ENCODE assay signal across 1 cellular context in the genomic region with DNA sequence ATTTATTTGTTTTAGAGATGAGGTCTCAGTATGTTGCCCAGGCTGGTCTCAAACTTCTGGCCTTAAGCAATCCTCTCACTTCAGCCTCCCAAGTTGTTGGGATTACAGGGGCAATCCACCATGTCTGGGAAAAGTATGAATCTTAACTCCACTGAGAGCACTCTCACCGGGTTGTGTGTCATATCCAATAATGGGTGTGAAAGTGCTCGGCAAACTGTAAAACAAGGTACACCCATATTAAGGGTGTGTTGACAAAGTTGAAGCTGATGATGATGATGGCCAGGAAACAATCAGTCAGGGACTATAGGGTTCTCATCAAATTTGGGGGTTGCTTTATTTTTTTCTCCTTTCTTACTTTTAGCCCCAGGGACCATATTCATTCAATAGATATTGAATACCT.
TF ChIP-seq lines count a peak whose summit lies in the region.

No MANE protein-coding gene starts in this region.

TF ChIP-seq in GM23338, 12 proteins besides CTCF, POLR2A, EP300 and RAD21 (continued from another document):
- TF ChIP-seq ZNF462 (CRISPR knock-in tag; IDR thresholded peaks at IDR 0.05) (no peak), STAT1 (IDR thresholded peaks at IDR 0.05; ENCODE audit: unreplicated experiment) (no peak), CREB1 (CRISPR knock-in tag; IDR thresholded peaks at IDR 0.05; ENCODE audit: low read depth) (no peak)
